1 cellular context compared by ENCODE assay signal in genomic region chr10:70656489-70656888, GRCh38.
TF ChIP-seq lines count a peak whose summit lies in the region.

No MANE protein-coding gene starts in this region.

TF ChIP-seq in K562, 482 proteins besides CTCF, POLR2A, EP300 and RAD21 (continued from another document and continues in another):
- TF ChIP-seq, protein P1, sequence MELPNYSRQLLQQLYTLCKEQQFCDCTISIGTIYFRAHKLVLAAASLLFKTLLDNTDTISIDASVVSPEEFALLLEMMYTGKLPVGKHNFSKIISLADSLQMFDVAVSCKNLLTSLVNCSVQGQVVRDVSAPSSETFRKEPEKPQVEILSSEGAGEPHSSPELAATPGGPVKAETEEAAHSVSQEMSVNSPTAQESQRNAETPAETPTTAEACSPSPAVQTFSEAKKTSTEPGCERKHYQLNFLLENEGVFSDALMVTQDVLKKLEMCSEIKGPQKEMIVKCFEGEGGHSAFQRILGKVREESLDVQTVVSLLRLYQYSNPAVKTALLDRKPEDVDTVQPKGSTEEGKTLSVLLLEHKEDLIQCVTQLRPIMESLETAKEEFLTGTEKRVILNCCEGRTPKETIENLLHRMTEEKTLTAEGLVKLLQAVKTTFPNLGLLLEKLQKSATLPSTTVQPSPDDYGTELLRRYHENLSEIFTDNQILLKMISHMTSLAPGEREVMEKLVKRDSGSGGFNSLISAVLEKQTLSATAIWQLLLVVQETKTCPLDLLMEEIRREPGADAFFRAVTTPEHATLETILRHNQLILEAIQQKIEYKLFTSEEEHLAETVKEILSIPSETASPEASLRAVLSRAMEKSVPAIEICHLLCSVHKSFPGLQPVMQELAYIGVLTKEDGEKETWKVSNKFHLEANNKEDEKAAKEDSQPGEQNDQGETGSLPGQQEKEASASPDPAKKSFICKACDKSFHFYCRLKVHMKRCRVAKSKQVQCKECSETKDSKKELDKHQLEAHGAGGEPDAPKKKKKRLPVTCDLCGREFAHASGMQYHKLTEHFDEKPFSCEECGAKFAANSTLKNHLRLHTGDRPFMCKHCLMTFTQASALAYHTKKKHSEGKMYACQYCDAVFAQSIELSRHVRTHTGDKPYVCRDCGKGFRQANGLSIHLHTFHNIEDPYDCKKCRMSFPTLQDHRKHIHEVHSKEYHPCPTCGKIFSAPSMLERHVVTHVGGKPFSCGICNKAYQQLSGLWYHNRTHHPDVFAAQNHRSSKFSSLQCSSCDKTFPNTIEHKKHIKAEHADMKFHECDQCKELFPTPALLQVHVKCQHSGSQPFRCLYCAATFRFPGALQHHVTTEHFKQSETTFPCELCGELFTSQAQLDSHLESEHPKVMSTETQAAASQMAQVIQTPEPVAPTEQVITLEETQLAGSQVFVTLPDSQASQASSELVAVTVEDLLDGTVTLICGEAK (IDR thresholded peaks at IDR 0.05): no peak
- TF ChIP-seq, protein P1 (CRISPR knock-in tag; IDR thresholded peaks at IDR 0.05): no peak
- TF ChIP-seq XRCC3 (IDR thresholded peaks at IDR 0.05) (no peak), HDAC2 (IDR thresholded peaks at IDR 0.05) (0 out of 2 replicates have a peak, but pooled peaks have one; percentile 58), ZNF212 (CRISPR knock-in tag; IDR thresholded peaks at IDR 0.05) (no peak), GTF2A2 (tag; IDR thresholded peaks at IDR 0.05) (no peak), CCNT2 (IDR thresholded peaks at IDR 0.05; ENCODE audit: borderline replicate concordance, extremely low read depth, insufficient read length, low read depth, low read length) (no peak), EGR1 (conservative IDR thresholded peaks at IDR 0.05) (peak; percentile 95), SMARCA4 (IDR thresholded peaks at IDR 0.05) (peak; percentile 65; the same call in 1 of the 2 replicates), CEBPB (tag; IDR thresholded peaks at IDR 0.05) (no peak), ETS2 (tag; IDR thresholded peaks at IDR 0.05; ENCODE audit: borderline replicate concordance, poor library complexity, severe bottlenecking) (no peak), ZNF76 (CRISPR knock-in tag; IDR thresholded peaks at IDR 0.05; ENCODE audit: borderline replicate concordance) (no peak), CREB3L1 (IDR thresholded peaks at IDR 0.05; ENCODE audit: borderline replicate concordance, low read depth) (no peak), NFE2 (IDR thresholded peaks at IDR 0.05; ENCODE audit: low read depth) (peak; percentile 77), ZC3H11A (IDR thresholded peaks at IDR 0.05; ENCODE audit: low read depth, low read length) (no peak), SIN3B (IDR thresholded peaks at IDR 0.05; ENCODE audit: low read depth) (no peak), MBD2 (IDR thresholded peaks at IDR 0.05; ENCODE audit: borderline replicate concordance, low read depth) (no peak), SMC3 (conservative IDR thresholded peaks at IDR 0.05; ENCODE audit: insufficient read depth, low read depth, low read length) (no peak), HMBOX1 (IDR thresholded peaks at IDR 0.05) (peak; percentile 62; the same call in 1 of the 2 replicates), RBM25 (IDR thresholded peaks at IDR 0.05; ENCODE audit: low read depth, low read length, severe bottlenecking) (peak; percentile 80), SMAD2 (IDR thresholded peaks at IDR 0.05; ENCODE audit: low read depth, low read length) (no peak), ILK (tag; IDR thresholded peaks at IDR 0.05; ENCODE audit: borderline replicate concordance, low read depth) (no peak)
- TF ChIP-seq, protein P2, sequence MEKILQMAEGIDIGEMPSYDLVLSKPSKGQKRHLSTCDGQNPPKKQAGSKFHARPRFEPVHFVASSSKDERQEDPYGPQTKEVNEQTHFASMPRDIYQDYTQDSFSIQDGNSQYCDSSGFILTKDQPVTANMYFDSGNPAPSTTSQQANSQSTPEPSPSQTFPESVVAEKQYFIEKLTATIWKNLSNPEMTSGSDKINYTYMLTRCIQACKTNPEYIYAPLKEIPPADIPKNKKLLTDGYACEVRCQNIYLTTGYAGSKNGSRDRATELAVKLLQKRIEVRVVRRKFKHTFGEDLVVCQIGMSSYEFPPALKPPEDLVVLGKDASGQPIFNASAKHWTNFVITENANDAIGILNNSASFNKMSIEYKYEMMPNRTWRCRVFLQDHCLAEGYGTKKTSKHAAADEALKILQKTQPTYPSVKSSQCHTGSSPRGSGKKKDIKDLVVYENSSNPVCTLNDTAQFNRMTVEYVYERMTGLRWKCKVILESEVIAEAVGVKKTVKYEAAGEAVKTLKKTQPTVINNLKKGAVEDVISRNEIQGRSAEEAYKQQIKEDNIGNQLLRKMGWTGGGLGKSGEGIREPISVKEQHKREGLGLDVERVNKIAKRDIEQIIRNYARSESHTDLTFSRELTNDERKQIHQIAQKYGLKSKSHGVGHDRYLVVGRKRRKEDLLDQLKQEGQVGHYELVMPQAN (IDR thresholded peaks at IDR 0.05; ENCODE audit: borderline replicate concordance): no peak
- TF ChIP-seq, protein P3, sequence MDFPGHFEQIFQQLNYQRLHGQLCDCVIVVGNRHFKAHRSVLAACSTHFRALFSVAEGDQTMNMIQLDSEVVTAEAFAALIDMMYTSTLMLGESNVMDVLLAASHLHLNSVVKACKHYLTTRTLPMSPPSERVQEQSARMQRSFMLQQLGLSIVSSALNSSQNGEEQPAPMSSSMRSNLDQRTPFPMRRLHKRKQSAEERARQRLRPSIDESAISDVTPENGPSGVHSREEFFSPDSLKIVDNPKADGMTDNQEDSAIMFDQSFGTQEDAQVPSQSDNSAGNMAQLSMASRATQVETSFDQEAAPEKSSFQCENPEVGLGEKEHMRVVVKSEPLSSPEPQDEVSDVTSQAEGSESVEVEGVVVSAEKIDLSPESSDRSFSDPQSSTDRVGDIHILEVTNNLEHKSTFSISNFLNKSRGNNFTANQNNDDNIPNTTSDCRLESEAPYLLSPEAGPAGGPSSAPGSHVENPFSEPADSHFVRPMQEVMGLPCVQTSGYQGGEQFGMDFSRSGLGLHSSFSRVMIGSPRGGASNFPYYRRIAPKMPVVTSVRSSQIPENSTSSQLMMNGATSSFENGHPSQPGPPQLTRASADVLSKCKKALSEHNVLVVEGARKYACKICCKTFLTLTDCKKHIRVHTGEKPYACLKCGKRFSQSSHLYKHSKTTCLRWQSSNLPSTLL (IDR thresholded peaks at IDR 0.05): no peak
- TF ChIP-seq, protein P4, sequence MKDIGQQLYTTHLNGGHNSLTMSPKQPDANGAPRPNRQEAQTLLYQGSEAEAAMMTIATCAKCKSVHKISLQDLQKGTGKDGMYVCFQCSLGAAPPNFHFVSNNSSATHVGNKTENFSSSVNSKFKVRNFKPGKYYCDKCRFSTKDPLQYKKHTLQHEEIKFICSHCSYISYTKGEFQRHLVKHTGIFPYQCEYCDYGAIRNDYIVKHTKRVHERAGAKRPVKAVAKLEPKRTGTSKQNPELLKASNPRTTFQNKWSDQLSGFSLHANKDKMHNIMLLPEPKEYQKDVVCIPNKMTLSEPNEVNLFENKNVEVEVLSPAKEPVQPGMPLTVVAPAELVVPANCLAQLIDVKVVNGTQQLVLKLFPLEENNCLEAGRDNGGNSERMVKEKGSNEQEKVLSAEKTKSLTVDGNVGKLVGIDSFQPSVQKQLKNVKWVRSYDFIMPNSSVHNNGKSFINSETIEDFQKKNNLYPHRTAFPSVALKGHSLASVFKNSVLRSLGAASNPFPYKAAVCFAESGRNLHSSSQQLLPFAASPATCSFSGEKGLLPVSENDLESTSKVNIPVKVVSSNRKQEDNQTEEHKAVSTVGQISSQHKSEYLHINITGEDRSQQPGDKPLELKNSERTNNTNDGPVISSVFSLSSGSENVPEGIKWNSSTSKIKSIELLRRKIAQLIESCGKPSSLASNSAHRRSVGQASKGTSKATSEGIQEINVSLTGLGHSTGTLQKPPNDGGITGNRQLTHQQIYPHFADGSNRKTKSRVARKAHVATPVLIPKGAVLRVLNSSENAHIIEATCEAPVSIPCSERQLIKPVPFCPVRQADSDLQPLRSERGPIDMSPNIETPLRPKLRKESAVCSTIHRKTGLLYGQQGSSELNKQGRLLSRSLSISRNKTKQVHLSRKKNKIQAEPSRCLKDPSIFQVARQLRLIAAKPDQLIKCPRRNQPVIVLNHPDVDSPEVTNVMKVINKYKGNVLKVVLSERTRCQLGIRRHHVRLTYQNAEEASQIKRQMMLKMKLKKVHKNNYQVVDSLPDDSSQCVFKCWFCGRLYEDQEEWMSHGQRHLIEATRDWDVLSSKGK (CRISPR knock-in tag; IDR thresholded peaks at IDR 0.05): no peak
- TF ChIP-seq, protein P5, sequence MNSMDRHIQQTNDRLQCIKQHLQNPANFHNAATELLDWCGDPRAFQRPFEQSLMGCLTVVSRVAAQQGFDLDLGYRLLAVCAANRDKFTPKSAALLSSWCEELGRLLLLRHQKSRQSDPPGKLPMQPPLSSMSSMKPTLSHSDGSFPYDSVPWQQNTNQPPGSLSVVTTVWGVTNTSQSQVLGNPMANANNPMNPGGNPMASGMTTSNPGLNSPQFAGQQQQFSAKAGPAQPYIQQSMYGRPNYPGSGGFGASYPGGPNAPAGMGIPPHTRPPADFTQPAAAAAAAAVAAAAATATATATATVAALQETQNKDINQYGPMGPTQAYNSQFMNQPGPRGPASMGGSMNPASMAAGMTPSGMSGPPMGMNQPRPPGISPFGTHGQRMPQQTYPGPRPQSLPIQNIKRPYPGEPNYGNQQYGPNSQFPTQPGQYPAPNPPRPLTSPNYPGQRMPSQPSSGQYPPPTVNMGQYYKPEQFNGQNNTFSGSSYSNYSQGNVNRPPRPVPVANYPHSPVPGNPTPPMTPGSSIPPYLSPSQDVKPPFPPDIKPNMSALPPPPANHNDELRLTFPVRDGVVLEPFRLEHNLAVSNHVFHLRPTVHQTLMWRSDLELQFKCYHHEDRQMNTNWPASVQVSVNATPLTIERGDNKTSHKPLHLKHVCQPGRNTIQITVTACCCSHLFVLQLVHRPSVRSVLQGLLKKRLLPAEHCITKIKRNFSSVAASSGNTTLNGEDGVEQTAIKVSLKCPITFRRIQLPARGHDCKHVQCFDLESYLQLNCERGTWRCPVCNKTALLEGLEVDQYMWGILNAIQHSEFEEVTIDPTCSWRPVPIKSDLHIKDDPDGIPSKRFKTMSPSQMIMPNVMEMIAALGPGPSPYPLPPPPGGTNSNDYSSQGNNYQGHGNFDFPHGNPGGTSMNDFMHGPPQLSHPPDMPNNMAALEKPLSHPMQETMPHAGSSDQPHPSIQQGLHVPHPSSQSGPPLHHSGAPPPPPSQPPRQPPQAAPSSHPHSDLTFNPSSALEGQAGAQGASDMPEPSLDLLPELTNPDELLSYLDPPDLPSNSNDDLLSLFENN (IDR thresholded peaks at IDR 0.05; ENCODE audit: low read depth in 2 of 2, low read length in 2 of 2): no peak
- TF ChIP-seq, protein P6, sequence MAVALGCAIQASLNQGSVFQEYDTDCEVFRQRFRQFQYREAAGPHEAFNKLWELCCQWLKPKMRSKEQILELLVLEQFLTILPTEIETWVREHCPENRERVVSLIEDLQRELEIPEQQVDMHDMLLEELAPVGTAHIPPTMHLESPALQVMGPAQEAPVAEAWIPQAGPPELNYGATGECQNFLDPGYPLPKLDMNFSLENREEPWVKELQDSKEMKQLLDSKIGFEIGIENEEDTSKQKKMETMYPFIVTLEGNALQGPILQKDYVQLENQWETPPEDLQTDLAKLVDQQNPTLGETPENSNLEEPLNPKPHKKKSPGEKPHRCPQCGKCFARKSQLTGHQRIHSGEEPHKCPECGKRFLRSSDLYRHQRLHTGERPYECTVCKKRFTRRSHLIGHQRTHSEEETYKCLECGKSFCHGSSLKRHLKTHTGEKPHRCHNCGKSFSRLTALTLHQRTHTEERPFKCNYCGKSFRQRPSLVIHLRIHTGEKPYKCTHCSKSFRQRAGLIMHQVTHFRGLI (CRISPR knock-in tag; IDR thresholded peaks at IDR 0.05): no peak
